In genomic region chr19:30237146-30237545, GRCh38 we compare ENCODE assay signal across 1 cellular context.
TF ChIP-seq lines count a peak whose summit lies in the region.

No MANE protein-coding gene starts in this region.

TF ChIP-seq in GM23338, 12 proteins besides CTCF, POLR2A, EP300 and RAD21 (continued from another document):
- TF ChIP-seq ZNF462 (CRISPR knock-in tag; IDR thresholded peaks at IDR 0.05) (no peak), POLR2AphosphoS5 (IDR thresholded peaks at IDR 0.05; ENCODE audit: low read depth) (no peak), ZNF114 (CRISPR knock-in tag; IDR thresholded peaks at IDR 0.05) (no peak)
